Comparison of ENCODE assay signal across 9 cellular contexts in genomic region chr2:222318026-222318711, GRCh38. TPM values are rescaled to one million over a fixed set of nuclear protein-coding genes. Genes with fewer than 3 reads are reported as not detected.
DNase-seq lines count a peak whose midpoint lies in the region; ATAC-seq and TF ChIP-seq lines count a peak whose summit lies in the region.
"Had no signal": no experiment of that assay in that cellular context is flagged by ENCODE, and none has a peak within 500 bp of the region (broad histone marks: within the 10 kb centered on the region; RNA-seq: fewer than 3 reads in every experiment).

No MANE protein-coding gene starts in this region.

- no peaks in the 10 kb centered on the region for H3K36me3 ChIP-seq in Loucy (ENCODE audit: insufficient read depth, low read length)

- intact Hi-C loops in left colon (cut with DNase I, micrococcal nuclease): loop anchor here in 1 of 2 donors (5.0 kb wide), 2 partner anchors 244 to 294 kb away; no protein-coding TSS in a partner anchor

- ATAC-seq in left colon: peak; percentile 96

- no peaks in the 10 kb centered on the region for H3K27me3 ChIP-seq in Loucy (ENCODE audit: insufficient read depth, low read length, poor library complexity, severe bottlenecking)

- H3F3A ChIP-seq in Loucy (ENCODE audit: low read depth): no peaks in the 10 kb centered on the region

- no peaks in the 10 kb centered on the region for H3K9me2 ChIP-seq in Loucy (replicated peaks; ENCODE audit: low read depth, low read length)

- peak overlapping the region; percentile 97 for H2AFZ ChIP-seq in Loucy (ENCODE audit: low read length)

- H3K4me2 ChIP-seq in Loucy (ENCODE audit: low read depth, low read length, poor library complexity, severe bottlenecking): peak overlapping the region; percentile 74

- H3K4me1 ChIP-seq in Loucy (ENCODE audit: insufficient read depth, low read length, poor library complexity, severe bottlenecking): no peaks in the 10 kb centered on the region

- H3K79me2 ChIP-seq in Loucy (ENCODE audit: insufficient read depth, low read length): no peaks in the 10 kb centered on the region

- no peak overlapping the region for H3K9ac ChIP-seq in Loucy (ENCODE audit: low read depth, low read length, poor library complexity, severe bottlenecking)

- H3K4me3 ChIP-seq in HFF-Myc (replicated peaks; ENCODE audit: low read depth, low read length): peak overlapping the region; percentile 32
- H3K4me3 ChIP-seq in Loucy (ENCODE audit: low read length, poor library complexity, severe bottlenecking): peak overlapping the region; percentile 78
- peak overlapping the region; percentile 55 for H3K4me3 ChIP-seq in choroid plexus epithelial cell (ENCODE audit: low read depth, low read length)

- DNase-seq in AG08395 (ENCODE audit: low spot score) (peak; percentile 64), HFF-Myc (ENCODE audit: extremely low read depth, low read depth) (peak; percentile 25), SHP77 treated with DMSO at 0.1 percent for 48 hours (lab: John Stamatoyannopoulos, UW) (peak; percentile 64), choroid plexus epithelial cell (ENCODE audit: low read depth) (peak; percentile 81), left colon (peak; percentile 71 to 79)
- peak; percentile 41 for DNase-seq in stimulated activated CD4-positive, alpha-beta T cell treated with anti-CD3 and anti-CD28 coated beads, Interleukin-4, amount 100 ng/mL, for 1 hour

- TF ChIP-seq CTCF in GM12873 (IDR thresholded peaks at IDR 0.05; ENCODE audit: insufficient read depth, low read depth, low read length, missing control alignments) (peak; percentile 59), HFF-Myc (IDR thresholded peaks at IDR 0.05; ENCODE audit: low read depth, low read length, missing control alignments) (peak; percentile 36), Loucy (conservative IDR thresholded peaks at IDR 0.05; ENCODE audit: low read length) (peak; percentile 59), choroid plexus epithelial cell (conservative IDR thresholded peaks at IDR 0.05; ENCODE audit: low read depth, low read length) (peak; percentile 60)

- no peaks in the 10 kb centered on the region for H3K9me3 ChIP-seq in Loucy (ENCODE audit: insufficient read depth, low read depth, low read length)

- H4K20me1 ChIP-seq in Loucy (ENCODE audit: insufficient read depth, low read length, poor library complexity, severe bottlenecking): no peaks in the 10 kb centered on the region

RNA-seq across cellular contexts. Expression of gene PAX3, which starts 19.4 kb away (rescaled TPM):
- total RNA-seq in left colon: not detected
- total RNA-seq: activated CD8-positive, alpha-beta memory T cell treated with anti-CD3 and anti-CD28 coated beads for 36 hours had no signal

Comparison
In these comparisons a context has a peak if more than half of its experiments do, and no peak if none do; other contexts are left out.
1. Peak in every context shown above with its lines: DNase-seq, ATAC-seq and H3K4me3 ChIP-seq.
2. DNase-seq: peak in every context shown above with its lines; median percentile 81 in choroid plexus epithelial cell; 75 in left colon; 64 in AG08395; 64 in SHP77 treated with DMSO at 0.1 percent for 48 hours; 41 in stimulated activated CD4-positive, alpha-beta T cell treated with anti-CD3 and anti-CD28 coated beads, Interleukin-4, amount 100 ng/mL, for 1 hour; 25 in HFF-Myc.